Comparison of ENCODE assay signal across 8 cellular contexts in the genomic region with DNA sequence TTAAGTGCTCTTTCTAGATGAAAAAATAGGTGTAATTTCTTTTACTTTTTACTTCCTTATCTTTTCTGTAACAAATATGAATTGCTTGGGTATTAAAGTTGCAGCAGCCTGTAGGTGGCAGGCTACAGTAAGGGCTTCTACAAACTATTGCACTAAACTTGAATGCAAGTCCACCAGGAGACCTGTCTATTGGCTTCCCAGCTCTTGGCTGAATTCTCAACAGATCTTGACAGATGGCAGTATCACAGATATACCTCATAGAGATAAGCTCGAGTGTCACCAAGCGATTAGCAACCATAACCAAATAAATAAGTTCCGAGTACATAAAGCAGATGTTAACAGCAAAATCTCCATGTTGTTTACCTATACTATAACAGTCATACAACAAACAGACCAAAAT. TPM values are rescaled to one million over a fixed set of nuclear protein-coding genes. Genes with fewer than 3 reads are reported as not detected.
A peak's percentile ranks its signal among the peaks of the same experiment; 100 is the strongest.
DNase-seq lines count a peak whose midpoint lies in the region; ATAC-seq and TF ChIP-seq lines count a peak whose summit lies in the region.

No MANE protein-coding gene starts in this region.

- no peak overlapping the region for H3K4me3 ChIP-seq in uterus

- H3K36me3 ChIP-seq in uterus = no peaks in the 10 kb centered on the region

- POLR2A ChIA-PET in activated CD4-positive, alpha-beta memory T cell treated with anti-CD3 and anti-CD28 coated beads for 36 hours (lab: Charles Lee) = no interaction called here

- no peak overlapping the region for H3K27ac Mint-ChIP-seq in activated CD4-positive, alpha-beta memory T cell treated with anti-CD3 and anti-CD28 coated beads for 36 hours
- peak overlapping the region in 3 of 6 donors; percentile 26 to 40 (median 31) for H3K27ac Mint-ChIP-seq in naive B cell

- H3K4me1 ChIP-seq in uterus = peaks cover 1 to 7% of the 10 kb centered on the region in 2 donors

- H3K4me1 Mint-ChIP-seq in activated CD4-positive, alpha-beta memory T cell treated with anti-CD3 and anti-CD28 coated beads for 36 hours (ENCODE audit: low read depth) = peaks cover 36% of the 10 kb centered on the region
- H3K4me1 Mint-ChIP-seq in naive B cell = peaks cover 21 to 39% (median 26%) of the 10 kb centered on the region in 3 donors

- no peak for TF ChIP-seq POLR2A in uterus (IDR thresholded peaks at IDR 0.05)

- H3K4me3 Mint-ChIP-seq in activated CD4-positive, alpha-beta memory T cell treated with anti-CD3 and anti-CD28 coated beads for 36 hours = no peak overlapping the region
- peak overlapping the region in 1 of 8 donors; percentile 23 for H3K4me3 Mint-ChIP-seq in naive B cell

- DNase-seq in AG08396 (ENCODE audit: low spot score) = peak; percentile 54
- peak; percentile 39 for DNase-seq in NCI-H446 treated with DMSO at 0.1 percent for 48 hours (lab: John Stamatoyannopoulos, UW)
- peak; percentile 57 for DNase-seq in activated CD4-positive, alpha-beta memory T cell treated with anti-CD3 and anti-CD28 coated beads for 36 hours
- peak; percentile 26 for DNase-seq in epithelial cell of prostate (ENCODE audit: low read depth, low spot score)
- DNase-seq in naive B cell = peak; percentile 40
- peak; percentile 30 to 49 for DNase-seq in uterus
- no peak for DNase-seq in HK-2 (ENCODE audit: unreplicated experiment)

- no peaks in the 10 kb centered on the region for H3K27me3 Mint-ChIP-seq in activated CD4-positive, alpha-beta memory T cell treated with anti-CD3 and anti-CD28 coated beads for 36 hours
- H3K27me3 Mint-ChIP-seq in naive B cell = no peaks in the 10 kb centered on the region

- H3K27ac ChIP-seq in epithelial cell of prostate = no peak overlapping the region
- H3K27ac ChIP-seq in uterus = no peak overlapping the region

- CTCF ChIA-PET in activated CD4-positive, alpha-beta memory T cell treated with anti-CD3 and anti-CD28 coated beads for 36 hours (lab: Charles Lee) = interaction anchor here (1.1 to 2.2 kb wide), 12 partner anchors 10 to 188 kb away, joined by 3 to 34 read pairs (median 4); no protein-coding TSS in a partner anchor

- intact Hi-C loops in activated CD4-positive, alpha-beta memory T cell treated with anti-CD3 and anti-CD28 coated beads for 36 hours (cut with micrococcal nuclease) = loop anchor here (1.0 kb wide), 1 partner anchor 188 kb away; no protein-coding TSS in a partner anchor
- intact Hi-C loops in uterus (cut with DNase I; ENCODE audit: low total_unique reads) = loop anchor here (10.0 kb wide), 1 partner anchor 191 kb away; no protein-coding TSS in a partner anchor

- no peaks in the 10 kb centered on the region for H3K27me3 ChIP-seq in uterus

- peaks cover 6% of the 10 kb centered on the region for H3K36me3 Mint-ChIP-seq in activated CD4-positive, alpha-beta memory T cell treated with anti-CD3 and anti-CD28 coated beads for 36 hours
- H3K36me3 Mint-ChIP-seq in naive B cell = peaks cover 7 to 22% of the 10 kb centered on the region in 2 donors

- no peaks in the 10 kb centered on the region for H3K9me3 Mint-ChIP-seq in activated CD4-positive, alpha-beta memory T cell treated with anti-CD3 and anti-CD28 coated beads for 36 hours
- H3K9me3 Mint-ChIP-seq in naive B cell = no peaks in the 10 kb centered on the region

- peak; percentile 85 to 88 for ATAC-seq in naive B cell (ENCODE audit: low read depth in 2 of 2)

- TF ChIP-seq CTCF in GM12874 (IDR thresholded peaks at IDR 0.05; ENCODE audit: insufficient read depth, low read depth, low read length) (peak; percentile 49; the same call in 1 of the 2 replicates), uterus (IDR thresholded peaks at IDR 0.05) (peak; percentile 56 to 69 (median 64))

- H3K9me3 ChIP-seq in uterus = no peaks in the 10 kb centered on the region

RNA-seq across cellular contexts. Expression of gene BBS2, which starts 5.9 kb away (rescaled TPM):
- total RNA-seq in activated CD4-positive, alpha-beta memory T cell treated with anti-CD3 and anti-CD28 coated beads for 36 hours = 10 to 100 TPM; 21.5 to 22.6 TPM
- 10 to 100 TPM in 5 of 6 donors, 1 to 10 TPM in 1; 9.8 to 28.8 (median 17.7) TPM for polyA plus RNA-seq in naive B cell (ENCODE audit: low read depth in 6 of 6)
- total RNA-seq in uterus = 100 to 1,000 TPM in 1 of 4 donors, 10 to 100 TPM in 3; 44.1 to 209 (median 82.8) TPM

RNA-seq across cellular contexts. Expression of gene MT4, which starts 50.9 kb away (rescaled TPM):
- total RNA-seq in activated CD4-positive, alpha-beta memory T cell treated with anti-CD3 and anti-CD28 coated beads for 36 hours = not detected
- polyA plus RNA-seq in naive B cell (ENCODE audit: low read depth in 6 of 6) = not detected
- not detected for total RNA-seq in uterus
